ENCODE assay signal across 18 cellular contexts in the genomic region with DNA sequence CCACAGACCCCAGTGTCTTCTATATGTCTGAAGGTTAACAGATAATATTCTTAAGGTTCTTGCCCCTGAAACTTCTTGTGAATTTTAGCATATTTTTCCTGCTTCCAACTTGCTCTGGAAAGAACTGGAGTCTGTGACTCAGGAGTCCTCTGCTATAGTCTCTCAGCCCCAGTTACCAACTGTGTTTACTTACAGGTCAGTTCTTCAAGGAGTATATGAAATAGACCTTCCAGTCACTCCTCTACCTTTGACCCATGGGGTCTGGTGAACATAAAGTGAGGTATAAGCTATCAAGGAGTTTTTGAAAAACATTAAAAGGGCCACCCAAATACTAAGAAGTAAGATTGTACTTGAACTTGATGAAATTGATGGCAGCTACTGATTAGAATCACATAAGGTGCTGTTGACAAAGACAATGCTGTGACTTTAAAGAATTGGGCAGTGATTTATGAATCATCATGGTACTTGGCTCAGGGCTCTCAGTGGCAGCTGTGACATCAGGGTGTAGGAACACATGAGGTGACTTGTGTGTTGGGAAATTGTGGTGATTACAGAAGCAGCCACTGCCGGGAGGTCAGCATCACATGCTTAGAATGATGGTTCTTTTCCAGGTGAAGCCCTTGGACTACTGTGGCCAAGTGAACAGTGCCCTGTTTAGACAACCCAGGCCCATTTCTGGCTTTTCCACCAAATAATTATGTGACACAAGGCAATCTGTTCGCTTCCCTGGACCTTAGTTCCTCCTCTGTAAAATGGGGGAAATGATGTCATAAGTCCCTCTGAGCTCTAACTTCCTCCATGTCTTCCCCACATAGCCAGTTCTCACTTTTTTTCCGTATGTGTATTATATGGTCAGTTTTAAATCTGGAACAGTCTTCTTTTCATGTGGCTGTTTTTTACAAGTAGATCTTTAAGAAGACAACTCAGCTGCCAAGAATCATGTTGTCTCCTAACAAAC.
DNase-seq lines count a peak whose midpoint lies in the region; ATAC-seq, FAIRE-seq and TF ChIP-seq lines count a peak whose summit lies in the region.
"Had no signal": no experiment of that assay in that cellular context is flagged by ENCODE, and none has a peak within 500 bp of the region (broad histone marks: within the 10 kb centered on the region; RNA-seq: fewer than 3 reads in every experiment).

No MANE protein-coding gene starts in this region.

- H3K4me3 ChIP-seq in right atrium auricular region (no peak overlapping the region), fibroblast of villous mesenchyme (ENCODE audit: low read depth, low read length) (no peak overlapping the region), tibial artery (no peak overlapping the region), lower leg skin (ENCODE audit: low read depth, poor library complexity, severe bottlenecking) (no peak overlapping the region)
- H3K4me3 ChIP-seq: mucosa of descending colon, PC-9, upper lobe of left lung had no signal

- no peak for TF ChIP-seq CTCF in right atrium auricular region (IDR thresholded peaks at IDR 0.05)
- no peak for TF ChIP-seq CTCF in fibroblast of villous mesenchyme (IDR thresholded peaks at IDR 0.05; ENCODE audit: insufficient read depth, low read depth, low read length)
- TF ChIP-seq CTCF in tibial artery (IDR thresholded peaks at IDR 0.05): no peak
- no peak for TF ChIP-seq CTCF in lower leg skin (IDR thresholded peaks at IDR 0.05)

- no peak overlapping the region for H3K27ac Mint-ChIP-seq in stimulated activated memory B cell treated with anti-CD40 and anti-IgM and Interleukin-4, amounts not matched to agents 10 μg/mL and 1 μg/mL and 100 μg/mL, for 72 hours
- H3K27ac Mint-ChIP-seq: activated CD4-positive, alpha-beta T cell treated with anti-CD3 and anti-CD28 coated beads for 36 hours; activated naive CD8-positive, alpha-beta T cell treated with anti-CD3 and anti-CD28 coated beads, Interleukin-2, amount 50 U/mL, for 24 hours; dendritic cell treated with granulocyte-macrophage colony-stimulating factor and Interleukin-4, amounts not matched to agents 40 ng/mL and 50 ng/mL, for 4 days had no signal

- H3K9me3 ChIP-seq in right atrium auricular region: no peaks in the 10 kb centered on the region
- H3K9me3 ChIP-seq in tibial artery: no peaks in the 10 kb centered on the region
- H3K9me3 ChIP-seq: mucosa of descending colon, upper lobe of left lung had no signal

- H3K4me3 Mint-ChIP-seq in stimulated activated memory B cell treated with anti-CD40 and anti-IgM and Interleukin-4, amounts not matched to agents 10 μg/mL and 1 μg/mL and 100 μg/mL, for 72 hours: no peak overlapping the region
- H3K4me3 Mint-ChIP-seq: activated CD4-positive, alpha-beta T cell treated with anti-CD3 and anti-CD28 coated beads for 36 hours; activated naive CD8-positive, alpha-beta T cell treated with anti-CD3 and anti-CD28 coated beads, Interleukin-2, amount 50 U/mL, for 24 hours; dendritic cell treated with granulocyte-macrophage colony-stimulating factor and Interleukin-4, amounts not matched to agents 40 ng/mL and 50 ng/mL, for 4 days had no signal

- no peaks in the 10 kb centered on the region for H3K36me3 Mint-ChIP-seq in stimulated activated memory B cell treated with anti-CD40 and anti-IgM and Interleukin-4, amounts not matched to agents 10 μg/mL and 1 μg/mL and 100 μg/mL, for 72 hours

- H3K4me1 Mint-ChIP-seq in stimulated activated memory B cell treated with anti-CD40 and anti-IgM and Interleukin-4, amounts not matched to agents 10 μg/mL and 1 μg/mL and 100 μg/mL, for 72 hours: no peaks in the 10 kb centered on the region
- H3K4me1 Mint-ChIP-seq: activated CD4-positive, alpha-beta T cell treated with anti-CD3 and anti-CD28 coated beads for 36 hours; activated naive CD8-positive, alpha-beta T cell treated with anti-CD3 and anti-CD28 coated beads, Interleukin-2, amount 50 U/mL, for 24 hours had no signal

- H3K27me3 ChIP-seq in right atrium auricular region: no peaks in the 10 kb centered on the region
- H3K27me3 ChIP-seq in tibial artery: no peaks in the 10 kb centered on the region
- H3K27me3 ChIP-seq: upper lobe of left lung had no signal

- no peaks in the 10 kb centered on the region for H3K9me3 Mint-ChIP-seq in stimulated activated memory B cell treated with anti-CD40 and anti-IgM and Interleukin-4, amounts not matched to agents 10 μg/mL and 1 μg/mL and 100 μg/mL, for 72 hours
- H3K9me3 Mint-ChIP-seq: activated naive CD8-positive, alpha-beta T cell treated with anti-CD3 and anti-CD28 coated beads, Interleukin-2, amount 50 U/mL, for 24 hours had no signal

- TF ChIP-seq POLR2A in lower leg skin (IDR thresholded peaks at IDR 0.05): no peak

- 54 to 68% methylated on average over 3 of the region's 3 CpGs for WGBS in lower leg skin, 2 donors

- H3K27ac ChIP-seq in right atrium auricular region (no peak overlapping the region), tibial artery (peak overlapping the region; percentile 62 to 74)
- H3K27ac ChIP-seq: PC-9, upper lobe of left lung had no signal

- peak; percentile 22 for ATAC-seq in Right ventricle myocardium superior (ENCODE audit: poor library complexity)
- no peak for ATAC-seq in stimulated activated memory B cell treated with anti-CD40 and anti-IgM and Interleukin-4, amounts not matched to agents 10 μg/mL and 1 μg/mL and 100 μg/mL, for 72 hours
- ATAC-seq: activated CD4-positive, alpha-beta T cell treated with anti-CD3 and anti-CD28 coated beads for 36 hours; activated naive CD8-positive, alpha-beta T cell treated with anti-CD3 and anti-CD28 coated beads, Interleukin-2, amount 50 U/mL, for 24 hours; mucosa of descending colon had no signal

- H3K36me3 ChIP-seq in right atrium auricular region (no peaks in the 10 kb centered on the region), tibial artery (no peaks in the 10 kb centered on the region)
- H3K36me3 ChIP-seq: upper lobe of left lung had no signal

- peaks cover 41% of the 10 kb centered on the region for H3K27me3 Mint-ChIP-seq in stimulated activated memory B cell treated with anti-CD40 and anti-IgM and Interleukin-4, amounts not matched to agents 10 μg/mL and 1 μg/mL and 100 μg/mL, for 72 hours
- H3K27me3 Mint-ChIP-seq: dendritic cell treated with granulocyte-macrophage colony-stimulating factor and Interleukin-4, amounts not matched to agents 40 ng/mL and 50 ng/mL, for 4 days had no signal

- intact Hi-C loops in Right ventricle myocardium superior (cut with DNase I): no loop called here
- intact Hi-C loops in tibial artery (cut with DNase I; ENCODE audit: low total_unique reads): no loop called here
- intact Hi-C loops in lower leg skin (cut with DNase I; ENCODE audit: low total_unique reads): no loop called here

- H3K4me1 ChIP-seq in right atrium auricular region: peaks cover 0 to 18% of the 10 kb centered on the region in 2 donors
- H3K4me1 ChIP-seq in tibial artery: peaks cover 0 to 47% (median 21%) of the 10 kb centered on the region in 4 donors
- H3K4me1 ChIP-seq: upper lobe of left lung had no signal

- DNase-seq in Right ventricle myocardium superior (no peak), right atrium auricular region (ENCODE audit: low spot score) (no peak), RCC 7860 (ENCODE audit: low spot score) (peak; percentile 28), fibroblast of villous mesenchyme (ENCODE audit: low read depth) (peak; percentile 16), tibial artery (peak in 1 of 2 donors; percentile 21), lower leg skin (ENCODE audit: low spot score in 2 of 2) (no peak)
- DNase-seq in stimulated activated naive CD4-positive, alpha-beta T cell treated with Interleukin-2 at 50 U/mL for 16 hours (lab: John Stamatoyannopoulos, UW): no peak
- DNase-seq: activated CD4-positive, alpha-beta T cell treated with anti-CD3 and anti-CD28 coated beads for 36 hours; activated naive CD8-positive, alpha-beta T cell treated with anti-CD3 and anti-CD28 coated beads, Interleukin-2, amount 50 U/mL, for 24 hours; EL; mucosa of descending colon; PC-9; stimulated activated CD8-positive, alpha-beta memory T cell treated with anti-CD3 and anti-CD28 coated beads, Interleukin-4, amount 100 ng/mL, for 48 hours; upper lobe of left lung had no signal

- no peak for FAIRE-seq in RCC 7860 (lab: Jason Lieb, UNC)
- FAIRE-seq: GM12891, GM19239 had no signal

Comparison
In these comparisons a context has a peak if more than half of its experiments do, and no peak if none do; other contexts are left out.
1. DNase-seq: peak in RCC 7860 (single experiment) and fibroblast of villous mesenchyme (single experiment); none in Right ventricle myocardium superior (single experiment), right atrium auricular region (single experiment), stimulated activated naive CD4-positive, alpha-beta T cell treated with Interleukin-2 at 50 U/mL for 16 hours (single experiment) and lower leg skin (0 of 2).
2. H3K27ac ChIP-seq: peak in tibial artery (2 of 2); none in right atrium auricular region (0 of 2).